Comparison of ENCODE assay signal across 1 cellular context in the genomic region with DNA sequence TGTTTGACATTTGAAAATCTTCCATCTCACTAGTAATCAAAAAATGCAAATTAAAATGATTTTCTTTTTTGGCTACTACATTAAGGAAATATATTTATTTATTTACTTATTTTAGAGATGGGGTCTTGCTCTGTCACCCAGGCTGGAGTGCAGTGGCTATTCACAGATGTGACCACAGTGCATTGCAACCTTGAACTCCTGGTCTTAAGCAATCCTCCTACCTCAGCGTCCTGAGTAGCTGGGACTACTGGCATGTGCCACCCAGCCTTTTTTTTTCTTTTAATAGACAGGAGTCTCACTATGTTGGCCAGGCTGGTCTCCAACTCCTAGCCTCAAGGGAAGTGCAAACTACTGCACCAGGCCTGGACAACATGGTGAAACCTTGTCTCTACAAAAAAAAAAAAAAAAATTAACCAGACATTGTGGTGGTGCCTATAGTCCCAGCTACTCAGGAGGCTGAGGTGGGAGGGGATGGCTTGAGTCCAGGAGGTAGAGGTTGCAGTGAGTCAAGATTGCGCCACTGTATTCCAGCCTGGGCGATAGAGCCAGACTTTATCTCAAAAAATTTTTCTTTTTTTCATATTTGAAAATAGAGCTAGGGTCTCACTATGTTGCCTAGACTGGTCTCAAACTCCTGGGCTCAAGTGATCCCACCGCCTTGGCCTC.
TF ChIP-seq lines count a peak whose summit lies in the region.

No MANE protein-coding gene starts in this region.

TF ChIP-seq in WTC11, 78 proteins besides CTCF, POLR2A, EP300 and RAD21 (continued from another document):
- TF ChIP-seq, protein P1, sequence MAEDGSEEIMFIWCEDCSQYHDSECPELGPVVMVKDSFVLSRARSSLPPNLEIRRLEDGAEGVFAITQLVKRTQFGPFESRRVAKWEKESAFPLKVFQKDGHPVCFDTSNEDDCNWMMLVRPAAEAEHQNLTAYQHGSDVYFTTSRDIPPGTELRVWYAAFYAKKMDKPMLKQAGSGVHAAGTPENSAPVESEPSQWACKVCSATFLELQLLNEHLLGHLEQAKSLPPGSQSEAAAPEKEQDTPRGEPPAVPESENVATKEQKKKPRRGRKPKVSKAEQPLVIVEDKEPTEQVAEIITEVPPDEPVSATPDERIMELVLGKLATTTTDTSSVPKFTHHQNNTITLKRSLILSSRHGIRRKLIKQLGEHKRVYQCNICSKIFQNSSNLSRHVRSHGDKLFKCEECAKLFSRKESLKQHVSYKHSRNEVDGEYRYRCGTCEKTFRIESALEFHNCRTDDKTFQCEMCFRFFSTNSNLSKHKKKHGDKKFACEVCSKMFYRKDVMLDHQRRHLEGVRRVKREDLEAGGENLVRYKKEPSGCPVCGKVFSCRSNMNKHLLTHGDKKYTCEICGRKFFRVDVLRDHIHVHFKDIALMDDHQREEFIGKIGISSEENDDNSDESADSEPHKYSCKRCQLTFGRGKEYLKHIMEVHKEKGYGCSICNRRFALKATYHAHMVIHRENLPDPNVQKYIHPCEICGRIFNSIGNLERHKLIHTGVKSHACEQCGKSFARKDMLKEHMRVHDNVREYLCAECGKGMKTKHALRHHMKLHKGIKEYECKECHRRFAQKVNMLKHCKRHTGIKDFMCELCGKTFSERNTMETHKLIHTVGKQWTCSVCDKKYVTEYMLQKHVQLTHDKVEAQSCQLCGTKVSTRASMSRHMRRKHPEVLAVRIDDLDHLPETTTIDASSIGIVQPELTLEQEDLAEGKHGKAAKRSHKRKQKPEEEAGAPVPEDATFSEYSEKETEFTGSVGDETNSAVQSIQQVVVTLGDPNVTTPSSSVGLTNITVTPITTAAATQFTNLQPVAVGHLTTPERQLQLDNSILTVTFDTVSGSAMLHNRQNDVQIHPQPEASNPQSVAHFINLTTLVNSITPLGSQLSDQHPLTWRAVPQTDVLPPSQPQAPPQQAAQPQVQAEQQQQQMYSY (CRISPR knock-in tag; IDR thresholded peaks at IDR 0.05) = no peak
- TF ChIP-seq, protein P2, sequence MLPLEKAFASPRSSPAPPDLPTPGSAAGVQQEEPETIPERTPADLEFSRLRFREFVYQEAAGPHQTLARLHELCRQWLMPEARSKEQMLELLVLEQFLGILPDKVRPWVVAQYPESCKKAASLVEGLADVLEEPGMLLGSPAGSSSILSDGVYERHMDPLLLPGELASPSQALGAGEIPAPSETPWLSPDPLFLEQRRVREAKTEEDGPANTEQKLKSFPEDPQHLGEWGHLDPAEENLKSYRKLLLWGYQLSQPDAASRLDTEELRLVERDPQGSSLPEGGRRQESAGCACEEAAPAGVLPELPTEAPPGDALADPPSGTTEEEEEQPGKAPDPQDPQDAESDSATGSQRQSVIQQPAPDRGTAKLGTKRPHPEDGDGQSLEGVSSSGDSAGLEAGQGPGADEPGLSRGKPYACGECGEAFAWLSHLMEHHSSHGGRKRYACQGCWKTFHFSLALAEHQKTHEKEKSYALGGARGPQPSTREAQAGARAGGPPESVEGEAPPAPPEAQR (CRISPR knock-in tag; IDR thresholded peaks at IDR 0.05) = no peak
- no peak for TF ChIP-seq ZNF232 (CRISPR knock-in tag; IDR thresholded peaks at IDR 0.05)
- TF ChIP-seq KAT7 (CRISPR knock-in tag; IDR thresholded peaks at IDR 0.05; ENCODE audit: borderline replicate concordance) = no peak
- no peak for TF ChIP-seq CBFB (CRISPR knock-in tag; IDR thresholded peaks at IDR 0.05; ENCODE audit: low read depth)
- TF ChIP-seq, protein P3, sequence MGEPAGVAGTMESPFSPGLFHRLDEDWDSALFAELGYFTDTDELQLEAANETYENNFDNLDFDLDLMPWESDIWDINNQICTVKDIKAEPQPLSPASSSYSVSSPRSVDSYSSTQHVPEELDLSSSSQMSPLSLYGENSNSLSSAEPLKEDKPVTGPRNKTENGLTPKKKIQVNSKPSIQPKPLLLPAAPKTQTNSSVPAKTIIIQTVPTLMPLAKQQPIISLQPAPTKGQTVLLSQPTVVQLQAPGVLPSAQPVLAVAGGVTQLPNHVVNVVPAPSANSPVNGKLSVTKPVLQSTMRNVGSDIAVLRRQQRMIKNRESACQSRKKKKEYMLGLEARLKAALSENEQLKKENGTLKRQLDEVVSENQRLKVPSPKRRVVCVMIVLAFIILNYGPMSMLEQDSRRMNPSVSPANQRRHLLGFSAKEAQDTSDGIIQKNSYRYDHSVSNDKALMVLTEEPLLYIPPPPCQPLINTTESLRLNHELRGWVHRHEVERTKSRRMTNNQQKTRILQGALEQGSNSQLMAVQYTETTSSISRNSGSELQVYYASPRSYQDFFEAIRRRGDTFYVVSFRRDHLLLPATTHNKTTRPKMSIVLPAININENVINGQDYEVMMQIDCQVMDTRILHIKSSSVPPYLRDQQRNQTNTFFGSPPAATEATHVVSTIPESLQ (CRISPR knock-in tag; IDR thresholded peaks at IDR 0.05) = no peak
